8 cellular contexts compared by ENCODE assay signal in genomic region chr16:87318158-87318644, GRCh38. TPM values are rescaled to one million over a fixed set of nuclear protein-coding genes. Genes with fewer than 3 reads are reported as not detected.
DNase-seq lines count a peak whose midpoint lies in the region; ATAC-seq, FAIRE-seq and TF ChIP-seq lines count a peak whose summit lies in the region.

No MANE protein-coding gene starts in this region.

- POLR2A ChIA-PET in PC-3 (lab: Charles Lee; ENCODE audit: unreplicated experiment): no interaction called here

- TF ChIP-seq POLR2A in erythroblast (IDR thresholded peaks at IDR 0.05; ENCODE audit: low read length): no peak

- peak overlapping the region; percentile 98 for H3K4me2 ChIP-seq in PC-3 (ENCODE audit: low read length)

- BruUV-seq in PC-3 (replicated peaks; lab: Mats Ljungman, UMichigan): TSS peak; percentile 72

- H3K9me2 ChIP-seq in PC-3 (replicated peaks; ENCODE audit: low read length): no peaks in the 10 kb centered on the region

- ATAC-seq in PC-3 (0 out of 2 replicates have a peak, but pooled peaks have one; percentile 11), pancreas (peak in 1 of 4 donors; percentile 3)

- no peak for FAIRE-seq in pancreas (lab: Jason Lieb, UNC)

- H3K4me1 ChIP-seq in PC-3 (ENCODE audit: insufficient read depth, low read length) (peaks cover 8% of the 10 kb centered on the region), pancreas (peaks cover 7 to 10% (median 9%) of the 10 kb centered on the region in 3 donors)

- peak overlapping the region; percentile 100 for H3K9ac ChIP-seq in PC-3 (ENCODE audit: low read length)

- H3K4me3 ChIP-seq in GM06990 (replicated peaks; ENCODE audit: low read depth, low read length) (peak overlapping the region; percentile 84), PC-3 (ENCODE audit: low read length) (peak overlapping the region; percentile 99), pancreas (peak overlapping the region; percentile 85 to 97 (median 88))

- H3F3A ChIP-seq in PC-3 (ENCODE audit: low read length, unreplicated experiment): no peaks in the 10 kb centered on the region

- H3K27me3 ChIP-seq in GM06990 (replicated peaks; ENCODE audit: control insufficient read depth, insufficient read depth, low read length) (no peaks in the 10 kb centered on the region), PC-3 (ENCODE audit: low read length) (no peaks in the 10 kb centered on the region), pancreas (no peaks in the 10 kb centered on the region)

- H3K9me3 ChIP-seq in PC-3 (ENCODE audit: low read length): no peaks in the 10 kb centered on the region
- no peaks in the 10 kb centered on the region for H3K9me3 ChIP-seq in pancreas

- CTCF ChIA-PET in PC-3 (lab: Charles Lee): no interaction called here

- 11% methylated on average over 9 of the region's 9 CpGs for WGBS in pancreas, 2 donors

- H2AFZ ChIP-seq in PC-3 (ENCODE audit: low read length): no peak overlapping the region

- intact Hi-C loops in PC-3 (cut with micrococcal nuclease): loop anchor here (5.0 kb wide), 1 partner anchor 74 kb away; the partner anchor contains the start of gene MAP1LC3B
- intact Hi-C loops in pancreas (cut with DNase I): no loop called here

- H3K27ac ChIP-seq in PC-3 (ENCODE audit: low read length) (peak overlapping the region; percentile 90), pancreas (peak overlapping the region in 3 of 4 donors; percentile 7 to 92 (median 81))

- no peak for DNase-seq in GM06990 (ENCODE audit: extremely low read depth, insufficient read length)
- DNase-seq in PC-3: peak; percentile 3
- peak; percentile 64 for DNase-seq in erythroblast (lab: John Stamatoyannopoulos, UW)
- DNase-seq in pancreas: no peak
- DNase-seq in SHP77 (lab: John Stamatoyannopoulos, UW): no peak
- no peak for DNase-seq in foreskin melanocyte
- no peak for DNase-seq in NCI-H1436 treated with DMSO at 0.1 percent for 48 hours (lab: John Stamatoyannopoulos, UW)
- DNase-seq in Kasumi-1 (lab: John Stamatoyannopoulos, UW): no peak

- H3K36me3 ChIP-seq in GM06990 (ENCODE audit: control insufficient read depth, insufficient read depth, low read length) (peaks cover 3% of the 10 kb centered on the region), PC-3 (ENCODE audit: low read depth, low read length) (no peaks in the 10 kb centered on the region), pancreas (no peaks in the 10 kb centered on the region)

- TF ChIP-seq CTCF in GM06990 (IDR thresholded peaks at IDR 0.05; ENCODE audit: insufficient read depth, low read length, poor library complexity, severe bottlenecking) (no peak), PC-3 (conservative IDR thresholded peaks at IDR 0.05; ENCODE audit: low read depth, low read length) (no peak), pancreas (IDR thresholded peaks at IDR 0.05) (no peak)

- H4K20me1 ChIP-seq in PC-3 (ENCODE audit: low read length): no peaks in the 10 kb centered on the region

- H3K79me2 ChIP-seq in PC-3 (ENCODE audit: low read length): peaks cover 18% of the 10 kb centered on the region

RNA-seq across cellular contexts. Expression of gene C16orf95, which starts 1.0 kb away (rescaled TPM):
- total RNA-seq in PC-3 (2014; rRNA removed) (2.4 and 3.3 TPM in 2 replicates), pancreas (1 to 10 TPM; 1.1 to 3.2 (median 2.4) TPM)
- polyA plus RNA-seq in pancreas: 1 to 10 TPM; 3.1 to 4.7 TPM

Comparison
In these comparisons a context has a peak if more than half of its experiments do, and no peak if none do; other contexts are left out.
1. DNase-seq: peak in PC-3 (single experiment) and erythroblast (2 of 2); none in GM06990 (single experiment), pancreas (0 of 6), SHP77 (0 of 2), foreskin melanocyte (single experiment), NCI-H1436 treated with DMSO at 0.1 percent for 48 hours (single experiment) and Kasumi-1 (0 of 2).
2. Peak in every context shown above with its lines, with median percentiles within 50 percentile points of each other: H3K4me3 ChIP-seq.